Comparison of ENCODE assay signal across 11 cellular contexts in the genomic region with DNA sequence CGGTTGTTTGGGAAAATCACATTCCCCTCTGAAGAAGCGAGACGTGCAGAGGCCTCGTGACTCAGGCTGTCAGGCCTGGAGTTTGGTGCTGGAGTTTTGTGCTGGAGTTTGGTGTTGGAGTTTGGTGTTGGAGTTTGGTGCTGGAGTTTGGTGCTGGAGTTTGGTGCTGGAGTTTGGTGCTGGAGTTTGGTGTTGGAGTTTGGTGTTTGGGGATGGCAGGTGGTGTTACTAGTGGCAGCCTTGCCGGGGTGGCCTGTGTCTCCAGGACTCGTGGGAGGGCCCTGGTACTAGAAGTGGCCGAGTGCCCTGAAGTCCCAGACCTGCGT. TPM values are rescaled to one million over a fixed set of nuclear protein-coding genes. Genes with fewer than 3 reads are reported as not detected.
DNase-seq lines count a peak whose midpoint lies in the region; ATAC-seq and TF ChIP-seq lines count a peak whose summit lies in the region.
"Had no signal": no experiment of that assay in that cellular context is flagged by ENCODE, and none has a peak within 500 bp of the region (broad histone marks: within the 10 kb centered on the region; RNA-seq: fewer than 3 reads in every experiment).

No MANE protein-coding gene starts in this region.

- H3K27ac Mint-ChIP-seq in activated naive CD4-positive, alpha-beta T cell treated with anti-CD3 and anti-CD28 coated beads, Interleukin-2, amount 10 ng/mL, durations not matched to agents 7 days and 5 days = peak overlapping the region; percentile 8
- peak overlapping the region; percentile 89 for H3K27ac Mint-ChIP-seq in activated T-helper 17 cell treated with anti-CD3 and anti-CD28 coated beads, Interleukin-2, amount 50 U/mL, for 72 hours
- peak overlapping the region; percentile 15 for H3K27ac Mint-ChIP-seq in glutamatergic neuron (ENCODE audit: unreplicated experiment)
- peak overlapping the region; percentile 16 to 47 for H3K27ac Mint-ChIP-seq in stimulated activated naive CD8-positive, alpha-beta T cell treated with anti-CD3 and anti-CD28 coated beads, Interleukin-15, amount 100 ng/mL, for 72 hours

- DNase-seq in activated naive CD4-positive, alpha-beta T cell treated with anti-CD3 and anti-CD28 coated beads, Interleukin-2, amount 10 ng/mL, durations not matched to agents 7 days and 5 days = no peak
- DNase-seq in activated naive CD4-positive, alpha-beta T cell treated with anti-CD3 and anti-CD28 coated beads, Interleukin-2, amount 50 U/mL, for 16 hours = no peak
- DNase-seq in glutamatergic neuron (no peak), cerebellar nuclear complex (lab: John Stamatoyannopoulos, UW) (no peak)
- DNase-seq in stimulated activated naive CD8-positive, alpha-beta T cell treated with anti-CD3 and anti-CD28 coated beads, Interleukin-15, amount 100 ng/mL, for 72 hours = no peak
- DNase-seq in stimulated activated CD4-positive, alpha-beta T cell treated with anti-CD3 and anti-CD28 coated beads, Interleukin-15, amount 100 ng/mL, for 24 hours = no peak
- DNase-seq: amniotic stem cell, NCI-H2107 had no signal

- peak overlapping the region; percentile 1 for H3K4me3 Mint-ChIP-seq in activated naive CD4-positive, alpha-beta T cell treated with anti-CD3 and anti-CD28 coated beads, Interleukin-2, amount 10 ng/mL, durations not matched to agents 7 days and 5 days
- peak overlapping the region; percentile 76 for H3K4me3 Mint-ChIP-seq in activated T-helper 17 cell treated with anti-CD3 and anti-CD28 coated beads, Interleukin-2, amount 50 U/mL, for 72 hours
- peak overlapping the region; percentile 27 for H3K4me3 Mint-ChIP-seq in glutamatergic neuron (ENCODE audit: unreplicated experiment)
- H3K4me3 Mint-ChIP-seq in stimulated activated naive CD8-positive, alpha-beta T cell treated with anti-CD3 and anti-CD28 coated beads, Interleukin-15, amount 100 ng/mL, for 72 hours = peak overlapping the region; percentile 70 to 78

- H3K9me3 Mint-ChIP-seq in activated naive CD4-positive, alpha-beta T cell treated with anti-CD3 and anti-CD28 coated beads, Interleukin-2, amount 10 ng/mL, durations not matched to agents 7 days and 5 days = no peaks in the 10 kb centered on the region
- no peaks in the 10 kb centered on the region for H3K9me3 Mint-ChIP-seq in activated T-helper 17 cell treated with anti-CD3 and anti-CD28 coated beads, Interleukin-2, amount 50 U/mL, for 72 hours
- peaks cover 7% of the 10 kb centered on the region for H3K9me3 Mint-ChIP-seq in glutamatergic neuron (ENCODE audit: unreplicated experiment)
- no peaks in the 10 kb centered on the region for H3K9me3 Mint-ChIP-seq in stimulated activated naive CD8-positive, alpha-beta T cell treated with anti-CD3 and anti-CD28 coated beads, Interleukin-15, amount 100 ng/mL, for 72 hours

- peaks cover 20% of the 10 kb centered on the region for H3K4me1 Mint-ChIP-seq in activated naive CD4-positive, alpha-beta T cell treated with anti-CD3 and anti-CD28 coated beads, Interleukin-2, amount 10 ng/mL, durations not matched to agents 7 days and 5 days
- H3K4me1 Mint-ChIP-seq in activated T-helper 17 cell treated with anti-CD3 and anti-CD28 coated beads, Interleukin-2, amount 50 U/mL, for 72 hours = peaks cover 17% of the 10 kb centered on the region
- H3K4me1 Mint-ChIP-seq in glutamatergic neuron (ENCODE audit: low read depth, unreplicated experiment) = peaks cover 23% of the 10 kb centered on the region
- H3K4me1 Mint-ChIP-seq in stimulated activated naive CD8-positive, alpha-beta T cell treated with anti-CD3 and anti-CD28 coated beads, Interleukin-15, amount 100 ng/mL, for 72 hours = peaks cover 34% of the 10 kb centered on the region

- peaks cover 7% of the 10 kb centered on the region for H3K27me3 Mint-ChIP-seq in activated naive CD4-positive, alpha-beta T cell treated with anti-CD3 and anti-CD28 coated beads, Interleukin-2, amount 10 ng/mL, durations not matched to agents 7 days and 5 days
- no peaks in the 10 kb centered on the region for H3K27me3 Mint-ChIP-seq in activated T-helper 17 cell treated with anti-CD3 and anti-CD28 coated beads, Interleukin-2, amount 50 U/mL, for 72 hours
- H3K27me3 Mint-ChIP-seq in glutamatergic neuron (ENCODE audit: unreplicated experiment) = peaks cover 12% of the 10 kb centered on the region
- no peaks in the 10 kb centered on the region for H3K27me3 Mint-ChIP-seq in stimulated activated naive CD8-positive, alpha-beta T cell treated with anti-CD3 and anti-CD28 coated beads, Interleukin-15, amount 100 ng/mL, for 72 hours

- CTCF ChIA-PET in activated naive CD4-positive, alpha-beta T cell treated with anti-CD3 and anti-CD28 coated beads, Interleukin-2, amount 10 ng/mL, durations not matched to agents 7 days and 5 days (lab: Charles Lee) = interaction anchor here (0.9 to 1.7 kb wide), 5 partner anchors 13 to 293 kb away, joined by 3 to 12 read pairs (median 4); a partner anchor contains a TSS

- H3K36me3 Mint-ChIP-seq in activated naive CD4-positive, alpha-beta T cell treated with anti-CD3 and anti-CD28 coated beads, Interleukin-2, amount 10 ng/mL, durations not matched to agents 7 days and 5 days = no peaks in the 10 kb centered on the region
- H3K36me3 Mint-ChIP-seq in activated T-helper 17 cell treated with anti-CD3 and anti-CD28 coated beads, Interleukin-2, amount 50 U/mL, for 72 hours (ENCODE audit: low read depth) = no peaks in the 10 kb centered on the region
- H3K36me3 Mint-ChIP-seq in glutamatergic neuron (ENCODE audit: unreplicated experiment) = no peaks in the 10 kb centered on the region

- no peak for TF ChIP-seq CTCF in glutamatergic neuron (IDR thresholded peaks at IDR 0.05; ENCODE audit: partially characterized antibody, unreplicated experiment)

- ATAC-seq in activated T-helper 17 cell treated with anti-CD3 and anti-CD28 coated beads, Interleukin-2, amount 50 U/mL, for 72 hours (replicated peaks) = no peak
- ATAC-seq in stimulated activated naive CD8-positive, alpha-beta T cell treated with anti-CD3 and anti-CD28 coated beads, Interleukin-15, amount 100 ng/mL, for 72 hours = no peak
- ATAC-seq in SK-N-SH treated with all-trans-retinoic acid at 6 μM for 48 hours = no peak

TF ChIP-seq in SK-N-SH treated with all-trans-retinoic acid at 6 μM for 48 hours, 23 proteins besides CTCF, POLR2A, EP300 and RAD21 (continues in another document):
- TF ChIP-seq SNAI2 (CRISPR knock-in tag; IDR thresholded peaks at IDR 0.05) (no peak), ESRRG (CRISPR knock-in tag; IDR thresholded peaks at IDR 0.05) (no peak), ZFP3 (CRISPR knock-in tag; IDR thresholded peaks at IDR 0.05) (no peak), ISL1 (CRISPR knock-in tag; IDR thresholded peaks at IDR 0.05) (no peak), CSDC2 (CRISPR knock-in tag; IDR thresholded peaks at IDR 0.05) (no peak), TOX (CRISPR knock-in tag; IDR thresholded peaks at IDR 0.05; ENCODE audit: borderline replicate concordance) (no peak)
- TF ChIP-seq, protein P1, sequence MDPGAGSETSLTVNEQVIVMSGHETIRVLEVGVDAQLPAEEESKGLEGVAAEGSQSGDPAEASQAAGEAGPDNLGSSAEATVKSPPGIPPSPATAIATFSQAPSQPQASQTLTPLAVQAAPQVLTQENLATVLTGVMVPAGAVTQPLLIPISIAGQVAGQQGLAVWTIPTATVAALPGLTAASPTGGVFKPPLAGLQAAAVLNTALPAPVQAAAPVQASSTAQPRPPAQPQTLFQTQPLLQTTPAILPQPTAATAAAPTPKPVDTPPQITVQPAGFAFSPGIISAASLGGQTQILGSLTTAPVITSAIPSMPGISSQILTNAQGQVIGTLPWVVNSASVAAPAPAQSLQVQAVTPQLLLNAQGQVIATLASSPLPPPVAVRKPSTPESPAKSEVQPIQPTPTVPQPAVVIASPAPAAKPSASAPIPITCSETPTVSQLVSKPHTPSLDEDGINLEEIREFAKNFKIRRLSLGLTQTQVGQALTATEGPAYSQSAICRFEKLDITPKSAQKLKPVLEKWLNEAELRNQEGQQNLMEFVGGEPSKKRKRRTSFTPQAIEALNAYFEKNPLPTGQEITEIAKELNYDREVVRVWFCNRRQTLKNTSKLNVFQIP (CRISPR knock-in tag; IDR thresholded peaks at IDR 0.05; ENCODE audit: borderline replicate concordance, low read depth) = no peak
- TF ChIP-seq, protein P2, sequence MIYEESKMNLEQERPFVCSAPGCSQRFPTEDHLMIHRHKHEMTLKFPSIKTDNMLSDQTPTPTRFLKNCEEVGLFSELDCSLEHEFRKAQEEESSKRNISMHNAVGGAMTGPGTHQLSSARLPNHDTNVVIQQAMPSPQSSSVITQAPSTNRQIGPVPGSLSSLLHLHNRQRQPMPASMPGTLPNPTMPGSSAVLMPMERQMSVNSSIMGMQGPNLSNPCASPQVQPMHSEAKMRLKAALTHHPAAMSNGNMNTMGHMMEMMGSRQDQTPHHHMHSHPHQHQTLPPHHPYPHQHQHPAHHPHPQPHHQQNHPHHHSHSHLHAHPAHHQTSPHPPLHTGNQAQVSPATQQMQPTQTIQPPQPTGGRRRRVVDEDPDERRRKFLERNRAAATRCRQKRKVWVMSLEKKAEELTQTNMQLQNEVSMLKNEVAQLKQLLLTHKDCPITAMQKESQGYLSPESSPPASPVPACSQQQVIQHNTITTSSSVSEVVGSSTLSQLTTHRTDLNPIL (CRISPR knock-in tag; IDR thresholded peaks at IDR 0.05; ENCODE audit: low read depth) = no peak

RNA-seq across cellular contexts. Expression of a gene that starts 12.6 kb away (rescaled TPM):
- total RNA-seq in activated T-helper 17 cell treated with anti-CD3 and anti-CD28 coated beads, Interleukin-2, amount 50 U/mL, for 72 hours = 10 to 100 TPM; 10.8 to 16.1 TPM
- 58.4 TPM for total RNA-seq in glutamatergic neuron (ENCODE audit: unreplicated experiment)

RNA-seq across cellular contexts. Expression of a gene that starts 16.4 kb away (rescaled TPM):
- under 1 TPM in 1 of 2 donors, not detected in 1; 0.21 TPM for total RNA-seq in activated T-helper 17 cell treated with anti-CD3 and anti-CD28 coated beads, Interleukin-2, amount 50 U/mL, for 72 hours
- 5.4 TPM for total RNA-seq in glutamatergic neuron (ENCODE audit: unreplicated experiment)
- total RNA-seq: Daoy had no signal

RNA-seq across cellular contexts. Expression of a gene that starts 26.3 kb away (rescaled TPM):
- 100 to 1,000 TPM in 1 of 2 donors, 10 to 100 TPM in 1; 98.5 to 128 TPM for total RNA-seq in activated T-helper 17 cell treated with anti-CD3 and anti-CD28 coated beads, Interleukin-2, amount 50 U/mL, for 72 hours
- 274 TPM for total RNA-seq in glutamatergic neuron (ENCODE audit: unreplicated experiment)

RNA-seq across cellular contexts. Expression of a gene that starts 27.6 kb away (rescaled TPM):
- 10 to 100 TPM; 14.8 to 19.7 TPM for total RNA-seq in activated T-helper 17 cell treated with anti-CD3 and anti-CD28 coated beads, Interleukin-2, amount 50 U/mL, for 72 hours
- 21.1 TPM for total RNA-seq in glutamatergic neuron (ENCODE audit: unreplicated experiment)

RNA-seq across cellular contexts. Expression of a gene that starts 32.7 kb away (rescaled TPM):
- total RNA-seq in activated T-helper 17 cell treated with anti-CD3 and anti-CD28 coated beads, Interleukin-2, amount 50 U/mL, for 72 hours = 10 to 100 TPM; 39.6 to 54.5 TPM
- 61.0 TPM for total RNA-seq in glutamatergic neuron (ENCODE audit: unreplicated experiment)

Comparison
In these comparisons a context has a peak if more than half of its experiments do, and no peak if none do; other contexts are left out.
1. H3K27ac Mint-ChIP-seq: peak in every context shown above with its lines; median percentile 89 in activated T-helper 17 cell treated with anti-CD3 and anti-CD28 coated beads, Interleukin-2, amount 50 U/mL, for 72 hours; 32 in stimulated activated naive CD8-positive, alpha-beta T cell treated with anti-CD3 and anti-CD28 coated beads, Interleukin-15, amount 100 ng/mL, for 72 hours; 15 in glutamatergic neuron; 8 in activated naive CD4-positive, alpha-beta T cell treated with anti-CD3 and anti-CD28 coated beads, Interleukin-2, amount 10 ng/mL, durations not matched to agents 7 days and 5 days.
2. H3K4me3 Mint-ChIP-seq: peak in every context shown above with its lines; median percentile 76 in activated T-helper 17 cell treated with anti-CD3 and anti-CD28 coated beads, Interleukin-2, amount 50 U/mL, for 72 hours; 74 in stimulated activated naive CD8-positive, alpha-beta T cell treated with anti-CD3 and anti-CD28 coated beads, Interleukin-15, amount 100 ng/mL, for 72 hours; 27 in glutamatergic neuron; 1 in activated naive CD4-positive, alpha-beta T cell treated with anti-CD3 and anti-CD28 coated beads, Interleukin-2, amount 10 ng/mL, durations not matched to agents 7 days and 5 days.